23 cellular contexts compared by ENCODE assay signal in the genomic region with DNA sequence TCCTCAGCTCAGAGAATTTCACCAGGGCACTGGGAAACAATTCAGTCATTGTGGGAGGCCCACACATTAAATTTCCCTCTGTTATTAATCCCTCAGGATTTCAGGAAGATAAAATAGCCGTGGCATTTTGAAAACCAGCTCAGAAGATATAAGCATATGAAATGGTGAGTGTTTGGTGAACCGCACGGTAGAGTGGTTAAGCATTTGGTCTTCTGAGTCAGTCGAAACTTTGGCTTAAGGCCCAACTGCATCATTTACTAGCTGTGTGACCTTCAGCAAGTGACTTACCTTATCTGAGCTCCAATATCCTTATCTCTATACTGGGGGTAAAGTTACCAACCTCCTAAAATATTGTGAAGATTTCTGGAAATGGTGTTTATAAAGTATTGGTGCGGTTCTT.
"Had no signal": no experiment of that assay in that cellular context is flagged by ENCODE, and none has a peak within 500 bp of the region (broad histone marks: within the 10 kb centered on the region; RNA-seq: fewer than 3 reads in every experiment).

No MANE protein-coding gene starts in this region.

- DNase-seq: activated CD4-positive, alpha-beta T cell treated with anti-CD3 and anti-CD28 coated beads for 4 hours; activated CD4-positive, alpha-beta T cell treated with anti-CD3 and anti-CD28 coated beads, Interleukin-2, amount 50 U/mL, for 48 hours; activated CD4-positive, CD25-positive, alpha-beta regulatory T cell; activated CD8-positive, alpha-beta memory T cell treated with anti-CD3 and anti-CD28 coated beads, Interleukin-2, amount 50 U/mL, for 48 hours; activated effector memory CD4-positive, alpha-beta T cell treated with Interleukin-2 at 50 U/mL for 16 hours; activated naive CD4-positive, alpha-beta T cell treated with anti-CD3 and anti-CD28 coated beads for 36 hours; activated naive CD8-positive, alpha-beta T cell treated with anti-CD3 and anti-CD28 coated beads, Interleukin-2, amount 10 ng/mL, durations not matched to agents 7 days and 5 days; activated T-cell treated with anti-CD3 and anti-CD28 coated beads, Interleukin-2, amount 50 U/mL, for 48 hours; central memory CD4-positive, alpha-beta T cell; effector memory CD4-positive, alpha-beta T cell; foreskin melanocyte; hippocampal formation; left colon; mesenchymal stem cell; pancreas; right cardiac atrium; stimulated activated CD4-positive, alpha-beta T cell treated with anti-CD3 and anti-CD28 coated beads, Interleukin-12 subunit alpha, Interleukin-12 subunit beta, amount 100 ng/mL, for 4 hours; stimulated activated naive CD8-positive, alpha-beta T cell treated with anti-CD3 and anti-CD28 coated beads, Interleukin-15, amount 100 ng/mL, for 72 hours; T-helper 17 cell; tibial artery had no signal

- ATAC-seq: left colon; pancreas; right cardiac atrium; stimulated activated effector memory CD8-positive, alpha-beta T cell treated with anti-CD3 and anti-CD28 coated beads, Interleukin-12 subunit alpha, Interleukin-12 subunit beta, amount 100 ng/mL, for 72 hours; stimulated activated naive CD8-positive, alpha-beta T cell treated with anti-CD3 and anti-CD28 coated beads, Interleukin-15, amount 100 ng/mL, for 72 hours; T-helper 17 cell had no signal

- H3K36me3 ChIP-seq: pancreas, tibial artery had no signal

- H3K4me3 ChIP-seq: pancreas, tibial artery had no signal

- H3K27ac ChIP-seq: pancreas, tibial artery had no signal

- H3K9me3 ChIP-seq: pancreas, tibial artery had no signal

- H3K4me1 ChIP-seq: pancreas, tibial artery had no signal

- FAIRE-seq: colon, islet of Langerhans, pancreas had no signal

- H3K27me3 ChIP-seq: pancreas, tibial artery had no signal
